ENCODE assay signal across 22 cellular contexts in genomic region chr6:168279403-168279935, GRCh38. TPM values are rescaled to one million over a fixed set of nuclear protein-coding genes. Genes with fewer than 3 reads are reported as not detected.
DNase-seq lines count a peak whose midpoint lies in the region; FAIRE-seq and TF ChIP-seq lines count a peak whose summit lies in the region.
"Had no signal": no experiment of that assay in that cellular context is flagged by ENCODE, and none has a peak within 500 bp of the region (broad histone marks: within the 10 kb centered on the region; RNA-seq: fewer than 3 reads in every experiment).

No MANE protein-coding gene starts in this region.

- H3K4me3 ChIP-seq in H1 (ENCODE audit: extremely low read depth in 1 of 4, insufficient read depth in 2 of 4, low read depth in 3 of 4, low read length in 4 of 4) (no peak overlapping the region), neuronal stem cell (ENCODE audit: low read length in 2 of 2) (no peak overlapping the region), SK-N-SH (ENCODE audit: low read depth in 2 of 2, low read length in 1 of 2) (no peak overlapping the region)
- H3K4me3 ChIP-seq: GM12878, HAP-1, K562 had no signal

- H3K23me2 ChIP-seq in H9 (ENCODE audit: insufficient read length, low read depth, low read length, poor library complexity, severe bottlenecking) (no peaks in the 10 kb centered on the region), H1 (ENCODE audit: low read depth, low read length) (no peaks in the 10 kb centered on the region)

- H2BK20ac ChIP-seq in H9 (ENCODE audit: low read depth, low read length, poor library complexity, severe bottlenecking) (no peak overlapping the region), H1 (ENCODE audit: low read length) (no peak overlapping the region)

- no peaks in the 10 kb centered on the region for H3F3A ChIP-seq in SK-N-SH (replicated peaks; ENCODE audit: insufficient read depth)

- H3K18ac ChIP-seq in H9 (ENCODE audit: insufficient read length, low read depth, low read length) (no peak overlapping the region), H1 (ENCODE audit: extremely low read depth, low read length) (no peak overlapping the region), neuronal stem cell (ENCODE audit: low read length) (peak overlapping the region; percentile 78)

- no peak for FAIRE-seq in H1 (lab: Jason Lieb, UNC)
- FAIRE-seq: A204.1, GM12878, K562 had no signal

- TF ChIP-seq EP300 in H1 (IDR thresholded peaks at IDR 0.05; ENCODE audit: borderline replicate concordance in 1 of 2, low read depth in 2 of 2, low read length in 2 of 2) (no peak), SK-N-SH (IDR thresholded peaks at IDR 0.05; ENCODE audit: borderline replicate concordance in 1 of 2, low read depth in 1 of 2, low read length in 1 of 2) (no peak)

- H3K27ac ChIP-seq in H9 (ENCODE audit: insufficient read length, low read depth, low read length) (no peak overlapping the region), H1 (ENCODE audit: low read depth, low read length) (no peak overlapping the region), neuronal stem cell (replicated peaks; ENCODE audit: low read length) (no peak overlapping the region), SK-N-SH (ENCODE audit: low read depth in 2 of 2, low read length in 1 of 2) (no peak overlapping the region)
- H3K27ac ChIP-seq: HL-60 had no signal

- H2AFZ ChIP-seq in H9 (ENCODE audit: low read length) = no peak overlapping the region
- H2AFZ ChIP-seq in H1 (ENCODE audit: low read length) = no peak overlapping the region
- no peak overlapping the region for H2AFZ ChIP-seq in neuronal stem cell (ENCODE audit: low read length)
- no peak overlapping the region for H2AFZ ChIP-seq in SK-N-SH (ENCODE audit: low read depth)

- H3K79me1 ChIP-seq in H9 (ENCODE audit: insufficient read depth, low read depth, low read length, poor library complexity, severe bottlenecking) = no peaks in the 10 kb centered on the region
- 0 out of 2 replicates have a peak, but pooled peaks cover 2% of the 10 kb centered on the region for H3K79me1 ChIP-seq in H1 (ENCODE audit: low read depth, low read length)
- H3K79me1 ChIP-seq in neuronal stem cell (ENCODE audit: low read depth, low read length) = no peaks in the 10 kb centered on the region

- H2BK15ac ChIP-seq in H9 (ENCODE audit: low read depth, low read length) (no peak overlapping the region), H1 (ENCODE audit: low read length) (no peak overlapping the region), neuronal stem cell (ENCODE audit: low read length) (peak overlapping the region; percentile 30)

- no peak overlapping the region for H4K5ac ChIP-seq in H9 (ENCODE audit: insufficient read length, low read depth, low read length)
- no peak overlapping the region for H4K5ac ChIP-seq in H1 (ENCODE audit: insufficient read length, low read depth, low read length)

- TF ChIP-seq RAD21 in H1 (IDR thresholded peaks at IDR 0.05 in 1 of 2, conservative IDR thresholded peaks at IDR 0.05 in 1 of 2; ENCODE audit: low read depth in 2 of 2, low read length in 2 of 2) (peak in 1 of 2 experiments; percentile 10; a peak in 1 of 4 replicates), SK-N-SH (IDR thresholded peaks at IDR 0.05; ENCODE audit: low read length) (no peak)

- no peak overlapping the region; a peak in 1 of 7 replicates for H3K27ac Mint-ChIP-seq in H9
- H3K27ac Mint-ChIP-seq: CD8-positive, alpha-beta T cell had no signal

- H3K56ac ChIP-seq in H9 (ENCODE audit: insufficient read length, low read depth, low read length) = no peak overlapping the region
- H3K56ac ChIP-seq in H1 (replicated peaks; ENCODE audit: insufficient read length, low read depth, low read length) = no peak overlapping the region

- TF ChIP-seq CTCF in H9 (conservative IDR thresholded peaks at IDR 0.05) = no peak
- no peak for TF ChIP-seq CTCF in H1 (IDR thresholded peaks at IDR 0.05; ENCODE audit: control extremely low read depth in 1 of 3, insufficient read depth in 1 of 3, low read depth in 1 of 3, low read length in 3 of 3)
- TF ChIP-seq CTCF in SK-N-SH (IDR thresholded peaks at IDR 0.05) = no peak

- POLR2A ChIA-PET in H1 (lab: Charles Lee; ENCODE audit: partially characterized antibody) (no interaction called here), SK-N-SH (lab: Yijun Ruan, JAX) (no interaction called here)

- peaks cover 15 to 26% of the 10 kb centered on the region in 2 experiments for H3K4me1 Mint-ChIP-seq in H9

- H3K36me3 ChIP-seq in H1 (ENCODE audit: control insufficient read depth in 2 of 4, insufficient read depth in 4 of 4, low read length in 3 of 4) (no peaks in the 10 kb centered on the region), neuronal stem cell (replicated peaks in 1 of 2; ENCODE audit: control insufficient read depth in 2 of 2, insufficient read depth in 2 of 2, low read length in 2 of 2) (no peaks in the 10 kb centered on the region), SK-N-SH (replicated peaks in 1 of 2; ENCODE audit: control insufficient read depth in 1 of 2, insufficient read depth in 2 of 2, low read length in 1 of 2) (no peaks in the 10 kb centered on the region)
- H3K36me3 ChIP-seq: HAP-1 had no signal

- DNase-seq in H9 = no peak
- no peak for DNase-seq in H1 (ENCODE audit: low read depth in 1 of 2, low spot score in 2 of 2)
- no peak for DNase-seq in neuronal stem cell (ENCODE audit: low spot score)
- DNase-seq in pons (ENCODE audit: low spot score) = no peak
- DNase-seq in amygdala (lab: John Stamatoyannopoulos, UW) = no peak
- DNase-seq in SK-N-SH = no peak
- no peak for DNase-seq in activated CD4-positive, alpha-beta T cell treated with anti-CD3 and anti-CD28 coated beads, Interleukin-2, amount 50 U/mL, for 1 hour
- DNase-seq: AML-193; Calu3; CD8-positive, alpha-beta T cell; DND-41; EL; GOT3; IMR-90 had no signal

- CTCF ChIA-PET in H1 (lab: Charles Lee; ENCODE audit: partially characterized antibody) = interaction anchor here (1.1 to 1.2 kb wide), 4 partner anchors 17 to 103 kb away, joined by 3 to 4 read pairs (median 4); no protein-coding TSS in a partner anchor
- CTCF ChIA-PET in SK-N-SH (lab: Yijun Ruan, JAX) = interaction anchor here (0.6 to 0.7 kb wide), 2 partner anchors 11 to 748 kb away, joined by 3 to 4 read pairs; no protein-coding TSS in a partner anchor

- H3K23ac ChIP-seq in H9 (ENCODE audit: insufficient read length, low read depth, low read length) (no peak overlapping the region), H1 (ENCODE audit: insufficient read length) (no peak overlapping the region), neuronal stem cell (ENCODE audit: low read depth, low read length, poor library complexity) (no peak overlapping the region)

- no peak overlapping the region for H2AK5ac ChIP-seq in H9 (ENCODE audit: insufficient read length, low read length)
- no peak overlapping the region for H2AK5ac ChIP-seq in H1 (ENCODE audit: low read depth, low read length)
- H2AK5ac ChIP-seq in neuronal stem cell (ENCODE audit: low read depth, low read length) = peak overlapping the region; percentile 76

- H3K14ac ChIP-seq in H9 (ENCODE audit: insufficient read depth, low read length) = peak overlapping the region; percentile 57
- H3K14ac ChIP-seq in H1 (ENCODE audit: insufficient read length) = no peak overlapping the region
- H3K14ac ChIP-seq in neuronal stem cell (ENCODE audit: low read length) = no peak overlapping the region

- no peak overlapping the region for H3K4me2 ChIP-seq in H9 (ENCODE audit: insufficient read depth, insufficient read length, low read length)
- H3K4me2 ChIP-seq in H1 (ENCODE audit: insufficient read depth in 1 of 2, low read depth in 2 of 2, low read length in 2 of 2) = no peak overlapping the region
- H3K4me2 ChIP-seq in neuronal stem cell (ENCODE audit: insufficient read depth, low read length, poor library complexity, severe bottlenecking) = no peak overlapping the region
- H3K4me2 ChIP-seq in SK-N-SH = no peak overlapping the region

- H4K20me1 ChIP-seq in H9 (ENCODE audit: control insufficient read depth, insufficient read depth, insufficient read length) = no peaks in the 10 kb centered on the region
- H4K20me1 ChIP-seq in H1 (replicated peaks in 1 of 2; ENCODE audit: control insufficient read depth in 1 of 2, insufficient read depth in 2 of 2, low read length in 2 of 2) = no peaks in the 10 kb centered on the region
- H4K20me1 ChIP-seq in SK-N-SH (ENCODE audit: insufficient read depth) = no peaks in the 10 kb centered on the region

- TF ChIP-seq POLR2A in H1 (IDR thresholded peaks at IDR 0.05; ENCODE audit: control extremely low read depth in 1 of 2, low read depth in 2 of 2, low read length in 2 of 2) = no peak

- H2BK12ac ChIP-seq in H9 (ENCODE audit: insufficient read length, low read depth, low read length) (no peak overlapping the region), H1 (ENCODE audit: low read depth, low read length) (0 out of 2 replicates have a peak overlapping the region, but pooled peaks have one; percentile 2), neuronal stem cell (ENCODE audit: low read length) (no peak overlapping the region)

- H3K79me2 ChIP-seq in H9 (ENCODE audit: insufficient read depth, low read length) (no peaks in the 10 kb centered on the region), H1 (ENCODE audit: control insufficient read depth in 1 of 2, insufficient read depth in 2 of 2, low read length in 2 of 2) (no peaks in the 10 kb centered on the region), SK-N-SH (ENCODE audit: insufficient read depth) (no peaks in the 10 kb centered on the region)

- H2BK120ac ChIP-seq in H9 (ENCODE audit: low read depth, low read length, poor library complexity, severe bottlenecking) (no peak overlapping the region), H1 (replicated peaks; ENCODE audit: low read depth, low read length) (no peak overlapping the region), neuronal stem cell (ENCODE audit: low read depth, low read length) (no peak overlapping the region)

- H3K9me3 ChIP-seq in H9 (ENCODE audit: control insufficient read depth, low read depth, low read length) = no peaks in the 10 kb centered on the region
- H3K9me3 ChIP-seq in H1 (ENCODE audit: insufficient read depth in 2 of 2, low read depth in 1 of 2, low read length in 1 of 2) = no peaks in the 10 kb centered on the region
- no peaks in the 10 kb centered on the region for H3K9me3 ChIP-seq in neuronal stem cell (replicated peaks in 1 of 2; ENCODE audit: control insufficient read depth in 2 of 2, insufficient read depth in 1 of 2, low read depth in 1 of 2, low read length in 2 of 2)
- no peaks in the 10 kb centered on the region for H3K9me3 ChIP-seq in SK-N-SH
- H3K9me3 ChIP-seq: HAP-1 had no signal

- peaks cover 28% of the 10 kb centered on the region for H3K27me3 Mint-ChIP-seq in H9 (ENCODE audit: low read depth)

- no peaks in the 10 kb centered on the region for H3K9me2 ChIP-seq in SK-N-SH

- H3K9me3 Mint-ChIP-seq in H9 = no peaks in the 10 kb centered on the region
- H3K9me3 Mint-ChIP-seq: CD8-positive, alpha-beta T cell had no signal

- H4K8ac ChIP-seq in H9 (replicated peaks; ENCODE audit: insufficient read length, low read depth, low read length) = no peak overlapping the region
- no peak overlapping the region for H4K8ac ChIP-seq in H1 (ENCODE audit: extremely low read depth, insufficient read depth, low read length)
- no peak overlapping the region for H4K8ac ChIP-seq in neuronal stem cell (ENCODE audit: low read depth, low read length)

- WGBS in H9 (ENCODE audit: extremely low coverage, insufficient read length, low lambda C conversion rate) = no CpG with 5 or more reads among the region's 21 CpGs
- 89% methylated on average over 18 of the region's 21 CpGs; no CpG with 5 or more reads in 1 of the 2 experiments for WGBS in H1 (ENCODE audit: extremely low coverage in 1 of 2, insufficient coverage in 1 of 2, insufficient read length in 1 of 2, insufficient replicate concordance in 2 of 2, low coverage in 1 of 2, low lambda C conversion rate in 2 of 2, missing lambda C conversion rate in 1 of 2), 2 experiments
- WGBS in neuronal stem cell (ENCODE audit: extremely low coverage in 2 of 2, insufficient read length in 2 of 2, insufficient replicate concordance in 1 of 2), 2 donors = no CpG with 5 or more reads among the region's 21 CpGs
- 55% methylated on average over 8 of the region's 21 CpGs for WGBS in SK-N-SH (ENCODE audit: low lambda C conversion rate)

- H3K4ac ChIP-seq in H9 (ENCODE audit: low read depth, low read length) (no peak overlapping the region), H1 (replicated peaks; ENCODE audit: insufficient read length, low read depth, low read length) (no peak overlapping the region), neuronal stem cell (ENCODE audit: low read length) (peak overlapping the region; percentile 56)

- H4K91ac ChIP-seq in H9 (ENCODE audit: insufficient read length, low read depth, low read length) (no peak overlapping the region), H1 (replicated peaks; ENCODE audit: insufficient read length, low read length) (no peak overlapping the region), neuronal stem cell (ENCODE audit: low read depth, low read length, poor library complexity) (no peak overlapping the region)

- H2BK5ac ChIP-seq in H9 (ENCODE audit: insufficient read length, low read length) = no peak overlapping the region
- no peak overlapping the region; the same call in 1 of the 2 replicates for H2BK5ac ChIP-seq in H1 (ENCODE audit: low read depth, low read length)
- no peak overlapping the region for H2BK5ac ChIP-seq in neuronal stem cell (ENCODE audit: low read length)

- H3K4me1 ChIP-seq in H9 (ENCODE audit: insufficient read depth, low read length) (no peaks in the 10 kb centered on the region), H1 (replicated peaks in 1 of 4; ENCODE audit: control insufficient read depth in 3 of 4, insufficient read depth in 4 of 4, low read length in 3 of 4) (peaks cover 0 to 7% (median under 1%) of the 10 kb centered on the region in 4 experiments; a peak in 2 of 7 replicates), neuronal stem cell (ENCODE audit: control insufficient read depth in 2 of 2, insufficient read depth in 1 of 2, low read depth in 1 of 2, low read length in 2 of 2) (peaks cover 3% of the 10 kb centered on the region in 2 donors), SK-N-SH (ENCODE audit: control insufficient read depth in 1 of 2, insufficient read depth in 2 of 2, low read depth in 1 of 2, low read length in 1 of 2) (no peaks in the 10 kb centered on the region; a peak in 1 of 4 replicates)
- H3K4me1 ChIP-seq: HAP-1 had no signal

- H3K9ac ChIP-seq in H9 (ENCODE audit: extremely low read depth, insufficient read length, low read length) (no peak overlapping the region), H1 (replicated peaks in 1 of 4; ENCODE audit: extremely low read depth in 1 of 4, low read depth in 3 of 4, low read length in 3 of 4) (no peak overlapping the region), neuronal stem cell (ENCODE audit: low read depth, low read length, poor library complexity) (no peak overlapping the region), SK-N-SH (no peak overlapping the region)

- H3K27me3 ChIP-seq in H9 (ENCODE audit: insufficient read depth, low read length) = no peaks in the 10 kb centered on the region
- no peaks in the 10 kb centered on the region; a peak in 1 of 7 replicates for H3K27me3 ChIP-seq in H1 (replicated peaks in 1 of 4; ENCODE audit: control insufficient read depth in 3 of 4, extremely low read depth in 1 of 4, insufficient read depth in 3 of 4, low read length in 3 of 4)
- H3K27me3 ChIP-seq in neuronal stem cell (ENCODE audit: control insufficient read depth in 3 of 3, insufficient read depth in 3 of 3, low read depth in 1 of 3, low read length in 3 of 3) = no peaks in the 10 kb centered on the region
- H3K27me3 ChIP-seq in SK-N-SH (ENCODE audit: insufficient read depth) = no peaks in the 10 kb centered on the region

- no peaks in the 10 kb centered on the region for H3K36me3 Mint-ChIP-seq in H9 (ENCODE audit: insufficient read depth in 1 of 3, low read depth in 3 of 3)
- H3K36me3 Mint-ChIP-seq: CD8-positive, alpha-beta T cell had no signal

- no peak overlapping the region for H3T11ph ChIP-seq in H9 (ENCODE audit: low read length)

- H3K4me3 Mint-ChIP-seq in H9 = no peak overlapping the region
- H3K4me3 Mint-ChIP-seq: CD8-positive, alpha-beta T cell had no signal

RNA-seq across cellular contexts. Expression of gene DACT2, which starts 40.1 kb away (rescaled TPM):
- total RNA-seq in H9 (2021) = 1.6 and 1.8 TPM in 2 replicates
- 3.1 and 3.9 TPM in 2 replicates for total RNA-seq in H1 (2021; fragmentation: NEBNext Ultra II Directional; extraction: Animal tissue kit (Norgen Biotek cat#: 25700))
- polyA plus RNA-seq in H1 (2011; rRNA removed) (2.9 and 4.8 TPM in 2 replicates), SK-N-SH (2012; rRNA removed) (not detected in 2 replicates)
- polyA plus RNA-seq in H1 (2011; cell fraction: cytosol; rRNA removed) = 3.4 TPM
- 5.3 TPM for polyA plus RNA-seq in H1 (2011; cell fraction: nucleus; rRNA removed)
- 2.8 to 3.8 TPM (median 3.2 TPM) in 4 replicates for polyA plus RNA-seq in H1 (2012, experiment 1 of 2)
- polyA plus RNA-seq in H1 (2012, experiment 2 of 2) = 3.5 TPM
- polyA plus RNA-seq in H1 (2013, experiment 1 of 2) = 1.6 TPM
- polyA plus RNA-seq in H1 (2013, experiment 2 of 2) = 1.6 TPM
- 1.1 and 1.6 TPM in 2 replicates for polyA minus RNA-seq in H1 (2011; rRNA and poly(A)+ RNA removed)
- 4.1 TPM for polyA minus RNA-seq in H1 (2011; cell fraction: cytosol; rRNA and poly(A)+ RNA removed)
- polyA minus RNA-seq in H1 (2011; cell fraction: nucleus; rRNA and poly(A)+ RNA removed) = 2.1 TPM
- 0.46 TPM for polyA plus RNA-seq in neuronal stem cell (2013, experiment 1 of 2)
- 0.51 TPM for polyA plus RNA-seq in neuronal stem cell (2013, experiment 2 of 2)
- polyA plus RNA-seq in SK-N-SH (2012; cell fraction: cytosol; rRNA removed) = not detected in 2 replicates
- polyA plus RNA-seq in SK-N-SH (2012; cell fraction: nucleus; rRNA removed) = not detected in 2 replicates
- total RNA-seq: Calu3; CD8-positive, alpha-beta T cell; G401; GM12878; HT1080; IMR-90; K562 had no signal
- polyA plus RNA-seq: BJ, GM12878, IMR-90, K562 had no signal
